13 cellular contexts compared by ENCODE assay signal in genomic region chr19:6743714-6744380, GRCh38. TPM values are rescaled to one million over a fixed set of nuclear protein-coding genes. Genes with fewer than 3 reads are reported as not detected.
DNase-seq lines count a peak whose midpoint lies in the region; ATAC-seq, FAIRE-seq and TF ChIP-seq lines count a peak whose summit lies in the region.
"Had no signal": no experiment of that assay in that cellular context is flagged by ENCODE, and none has a peak within 500 bp of the region (broad histone marks: within the 10 kb centered on the region; RNA-seq: fewer than 3 reads in every experiment).

No MANE protein-coding gene starts in this region.

- peak overlapping the region in 1 of 2 donors; percentile 25 for H3K4me3 ChIP-seq in kidney (ENCODE audit: low read length in 2 of 2)
- H3K4me3 ChIP-seq in subcutaneous abdominal adipose tissue (ENCODE audit: low read depth in 1 of 5, low read length in 5 of 5): peak overlapping the region in 4 of 5 donors; percentile 14 to 46 (median 35)

- H3K9me3 ChIP-seq in kidney (ENCODE audit: control insufficient read depth in 1 of 2, low read length in 2 of 2) (no peaks in the 10 kb centered on the region), subcutaneous abdominal adipose tissue (ENCODE audit: control insufficient read depth in 5 of 5, low read length in 5 of 5) (no peaks in the 10 kb centered on the region)

- no peaks in the 10 kb centered on the region for H3K27me3 ChIP-seq in subcutaneous abdominal adipose tissue (ENCODE audit: control insufficient read depth in 5 of 5, insufficient read depth in 4 of 5, low read length in 5 of 5)

- no peak for DNase-seq in T-helper 1 cell
- DNase-seq in WTC11 (ENCODE audit: low spot score): no peak
- no peak for DNase-seq in kidney
- no peak for DNase-seq in NAMALWA (ENCODE audit: low spot score)
- no peak for DNase-seq in CD1c-positive myeloid dendritic cell (ENCODE audit: extremely low spot score)
- no peak for DNase-seq in occipital lobe (lab: John Stamatoyannopoulos, UW)
- DNase-seq: activated CD4-positive, alpha-beta memory T cell treated with anti-CD3 and anti-CD28 coated beads for 36 hours; cortex of kidney; NCI-H82 had no signal

- H3K9ac ChIP-seq in kidney (ENCODE audit: low read length in 2 of 2) (peak overlapping the region in 1 of 2 donors; percentile 6), subcutaneous abdominal adipose tissue (ENCODE audit: low read length in 5 of 5) (peak overlapping the region in 2 of 5 donors; percentile 25 to 68)

- no peak for FAIRE-seq in kidney (lab: Jason Lieb, UNC)

- H3K27ac ChIP-seq in kidney (ENCODE audit: low read depth in 2 of 2, low read length in 2 of 2): peak overlapping the region; percentile 38 to 51
- peak overlapping the region; percentile 95 for H3K27ac ChIP-seq in subcutaneous abdominal adipose tissue (ENCODE audit: low read depth, low read length)
- H3K27ac ChIP-seq: 22Rv1 had no signal

- peak overlapping the region; percentile 57 for H3K27ac Mint-ChIP-seq in T-helper 1 cell treated with Interleukin-12 subunit alpha and Interleukin-12 subunit beta and Interleukin-4 antibody, amounts not matched to agents 30 μg/mL and 1 μg/mL, for 36 hours
- H3K27ac Mint-ChIP-seq in WTC11: peak overlapping the region; percentile 92
- H3K27ac Mint-ChIP-seq: activated CD4-positive, alpha-beta memory T cell treated with anti-CD3 and anti-CD28 coated beads for 36 hours had no signal

- TF ChIP-seq CTCF in WTC11 (IDR thresholded peaks at IDR 0.05): no peak
- no peak for TF ChIP-seq CTCF in kidney (IDR thresholded peaks at IDR 0.05; ENCODE audit: borderline replicate concordance, extremely low read depth, insufficient read depth)

- no peak overlapping the region for H3K4me3 Mint-ChIP-seq in T-helper 1 cell treated with Interleukin-12 subunit alpha and Interleukin-12 subunit beta and Interleukin-4 antibody, amounts not matched to agents 30 μg/mL and 1 μg/mL, for 36 hours
- H3K4me3 Mint-ChIP-seq in WTC11: peak overlapping the region; percentile 37
- H3K4me3 Mint-ChIP-seq: activated CD4-positive, alpha-beta memory T cell treated with anti-CD3 and anti-CD28 coated beads for 36 hours had no signal

- ATAC-seq in WTC11: no peak

- peaks cover 29% of the 10 kb centered on the region for H3K36me3 Mint-ChIP-seq in T-helper 1 cell treated with Interleukin-12 subunit alpha and Interleukin-12 subunit beta and Interleukin-4 antibody, amounts not matched to agents 30 μg/mL and 1 μg/mL, for 36 hours (ENCODE audit: low read depth)
- H3K36me3 Mint-ChIP-seq in WTC11: peaks cover 54% of the 10 kb centered on the region

- no peaks in the 10 kb centered on the region for H3K9me3 Mint-ChIP-seq in T-helper 1 cell treated with Interleukin-12 subunit alpha and Interleukin-12 subunit beta and Interleukin-4 antibody, amounts not matched to agents 30 μg/mL and 1 μg/mL, for 36 hours
- no peaks in the 10 kb centered on the region for H3K9me3 Mint-ChIP-seq in WTC11
- H3K9me3 Mint-ChIP-seq: activated CD4-positive, alpha-beta memory T cell treated with anti-CD3 and anti-CD28 coated beads for 36 hours had no signal

- H3K4me1 Mint-ChIP-seq in T-helper 1 cell treated with Interleukin-12 subunit alpha and Interleukin-12 subunit beta and Interleukin-4 antibody, amounts not matched to agents 30 μg/mL and 1 μg/mL, for 36 hours (ENCODE audit: low read depth): peaks cover 25% of the 10 kb centered on the region
- H3K4me1 Mint-ChIP-seq in WTC11: peaks cover 34% of the 10 kb centered on the region

- no peaks in the 10 kb centered on the region for H3K27me3 Mint-ChIP-seq in T-helper 1 cell treated with Interleukin-12 subunit alpha and Interleukin-12 subunit beta and Interleukin-4 antibody, amounts not matched to agents 30 μg/mL and 1 μg/mL, for 36 hours (ENCODE audit: low read depth)
- no peaks in the 10 kb centered on the region for H3K27me3 Mint-ChIP-seq in WTC11 (ENCODE audit: low read depth)
- H3K27me3 Mint-ChIP-seq: activated CD4-positive, alpha-beta memory T cell treated with anti-CD3 and anti-CD28 coated beads for 36 hours had no signal

- POLR2A ChIA-PET in WTC11 (lab: Charles Lee): interaction anchor here (1.4 kb wide), 1 partner anchor 9 kb away, joined by 6 read pairs; no protein-coding TSS in a partner anchor

- CTCF ChIA-PET in WTC11 (lab: Charles Lee): interaction anchor here (0.6 to 1.4 kb wide), 4 partner anchors 9 to 950 kb away, joined by 3 to 4 read pairs (median 3); partner anchors contain the start of gene DENND1C

- H3K36me3 ChIP-seq in kidney (ENCODE audit: control insufficient read depth in 1 of 2, insufficient read depth in 2 of 2, low read length in 2 of 2) (peaks cover 10 to 27% of the 10 kb centered on the region in 2 donors), subcutaneous abdominal adipose tissue (ENCODE audit: control insufficient read depth in 5 of 5, insufficient read depth in 5 of 5, low read length in 5 of 5) (peaks cover 0 to 50% (median 32%) of the 10 kb centered on the region in 5 donors)

- peaks cover 21 to 25% of the 10 kb centered on the region in 2 donors for H3K4me1 ChIP-seq in kidney (ENCODE audit: control insufficient read depth in 1 of 2, insufficient read depth in 1 of 2, low read depth in 1 of 2, low read length in 2 of 2)
- H3K4me1 ChIP-seq in subcutaneous abdominal adipose tissue (ENCODE audit: control insufficient read depth in 5 of 5, insufficient read depth in 5 of 5, low read length in 5 of 5): peaks cover 17 to 71% (median 66%) of the 10 kb centered on the region in 5 donors

- intact Hi-C loops in kidney (cut with DNase I): no loop called here

TF ChIP-seq in WTC11, 78 proteins besides CTCF, POLR2A, EP300 and RAD21:
- 0 out of 2 replicates have a peak, but pooled peaks have one; percentile 45 for TF ChIP-seq ZNF317 (CRISPR knock-in tag; IDR thresholded peaks at IDR 0.05; ENCODE audit: borderline replicate concordance, low read depth)
- no peak for TF ChIP-seq ZMAT4 (CRISPR knock-in tag; IDR thresholded peaks at IDR 0.05)

RNA-seq across cellular contexts. Expression of gene TRIP10, which starts 4.4 kb away (rescaled TPM):
- total RNA-seq in WTC11 (2021) (61.5 to 76.6 TPM (median 62.4 TPM) in 3 replicates), kidney (92.9 TPM), occipital lobe (3.0 TPM)
- polyA plus RNA-seq in kidney (ENCODE audit: insufficient read depth, low read depth, low replicate concordance): 57.5 TPM

RNA-seq across cellular contexts. Expression of gene GPR108, which starts 6.5 kb away (rescaled TPM):
- total RNA-seq in WTC11 (2021): 48.7 to 59.5 TPM (median 54.2 TPM) in 3 replicates
- 113 TPM for total RNA-seq in kidney
- polyA plus RNA-seq in kidney (ENCODE audit: insufficient read depth, low read depth, low replicate concordance): 144 TPM
- total RNA-seq in occipital lobe: 11.2 TPM

RNA-seq across cellular contexts. Expression of gene SH2D3A, which starts 23.4 kb away (rescaled TPM):
- total RNA-seq in WTC11 (2021): 25.1 to 30.3 TPM (median 26.7 TPM) in 3 replicates
- total RNA-seq in kidney: 35.4 TPM
- polyA plus RNA-seq in kidney (ENCODE audit: insufficient read depth, low read depth, low replicate concordance): 12.5 TPM
- total RNA-seq in occipital lobe: not detected

RNA-seq across cellular contexts. Expression of gene C3, which starts 23.4 kb away (rescaled TPM):
- total RNA-seq in WTC11 (2021): 7.0 to 9.3 TPM (median 8.9 TPM) in 3 replicates
- 3,831 TPM for total RNA-seq in kidney
- polyA plus RNA-seq in kidney (ENCODE audit: insufficient read depth, low read depth, low replicate concordance): 452 TPM
- total RNA-seq in occipital lobe: 12.3 TPM

RNA-seq across cellular contexts. Expression of gene VAV1, which starts 28.7 kb away (rescaled TPM):
- 0.73 to 0.83 TPM (median 0.80 TPM) in 3 replicates for total RNA-seq in WTC11 (2021)
- total RNA-seq in kidney: 15.5 TPM
- 0.90 TPM for polyA plus RNA-seq in kidney (ENCODE audit: insufficient read depth, low read depth, low replicate concordance)
- total RNA-seq in occipital lobe: 2.5 TPM
- total RNA-seq: lung microvascular endothelial cell had no signal

Comparison
In these comparisons a context has a peak if more than half of its experiments do, and no peak if none do; other contexts are left out.
1. RNA of gene TRIP10, which starts 4.4 kb away (total RNA-seq): 92.9 TPM in kidney (single experiment) and 61.5 to 76.6 TPM in WTC11; 3.0 TPM in occipital lobe (single experiment); every median in the first group is over 10 times any median in the second.
2. RNA of gene SH2D3A, which starts 23.4 kb away (total RNA-seq): 35.4 TPM in kidney (single experiment) and 25.1 to 30.3 TPM in WTC11; not detected in occipital lobe (single experiment); every median in the first group is over 10 times any median in the second.